In genomic region chr1:155083865-155084721, GRCh38 we compare ENCODE assay signal across 8 cellular contexts. TPM values are rescaled to one million over a fixed set of nuclear protein-coding genes. Genes with fewer than 3 reads are reported as not detected.
DNase-seq lines count a peak whose midpoint lies in the region; ATAC-seq, FAIRE-seq and TF ChIP-seq lines count a peak whose summit lies in the region.

No MANE protein-coding gene starts in this region.

- H3K27me3 ChIP-seq in CD4-positive, alpha-beta T cell (ENCODE audit: control insufficient read depth, insufficient read depth, low read length) = peaks cover 46% of the 10 kb centered on the region
- H3K27me3 ChIP-seq in astrocyte (ENCODE audit: insufficient read depth, low read length) (peaks cover 41% of the 10 kb centered on the region), layer of hippocampus (ENCODE audit: control insufficient read depth, insufficient read depth, low read length) (peaks cover 41% of the 10 kb centered on the region), thymus (ENCODE audit: control insufficient read depth, insufficient read depth) (peaks cover 52% of the 10 kb centered on the region)

- TF ChIP-seq CTCF in CD4-positive, alpha-beta T cell (IDR thresholded peaks at IDR 0.05) = no peak
- no peak for TF ChIP-seq CTCF in astrocyte (IDR thresholded peaks at IDR 0.05; ENCODE audit: insufficient read depth, low read depth, low read length)

- CTCF ChIA-PET in CD4-positive, alpha-beta T cell (lab: Charles Lee) = interaction anchor here (0.8 to 3.0 kb wide), 20 partner anchors 8 to 621 kb away, joined by 3 to 78 read pairs (median 6); partner anchors contain the start of genes ADAM15, EFNA4, FLAD1 and PBXIP1

- H3K9ac ChIP-seq in astrocyte (ENCODE audit: low read length) = peak overlapping the region; percentile 71

- peaks cover 13% of the 10 kb centered on the region for H4K20me1 ChIP-seq in astrocyte (ENCODE audit: insufficient read depth, low read length)

- H3K4me3 ChIP-seq in astrocyte (ENCODE audit: insufficient read depth, low read depth, low read length) (peak overlapping the region; percentile 82), thymus (ENCODE audit: low read length) (peak overlapping the region; percentile 72)

- no peaks in the 10 kb centered on the region for H3K79me2 ChIP-seq in astrocyte (ENCODE audit: insufficient read depth, low read length)

- no peak for ATAC-seq in CD4-positive, alpha-beta T cell (ENCODE audit: poor library complexity)
- ATAC-seq in GM18498 (IDR thresholded peaks at IDR 0.05; ENCODE audit: unreplicated experiment) (peak; percentile 1), GM21381 (IDR thresholded peaks at IDR 0.05; ENCODE audit: unreplicated experiment) (no peak)

- WGBS in thymus = 32% methylated on average over 21 of the region's 21 CpGs

- no peaks in the 10 kb centered on the region for H3K36me3 ChIP-seq in astrocyte (ENCODE audit: insufficient read depth, low read length)
- H3K36me3 ChIP-seq in thymus (ENCODE audit: control insufficient read depth, insufficient read depth) = no peaks in the 10 kb centered on the region

- intact Hi-C loops in CD4-positive, alpha-beta T cell (cut with DNase I, micrococcal nuclease) = loop anchor here (1.0 to 10.0 kb wide), 10 partner anchors 13 to 759 kb away; partner anchors contain the start of genes UBE2Q1 (in 2 of the 2), AQP10 (in 1 of the 2), ATP8B2 (in 1 of the 2) and EFNA4 (in 1 of the 2)

- H3K4me1 ChIP-seq in astrocyte (ENCODE audit: insufficient read depth, low read length) (peaks cover 23% of the 10 kb centered on the region), thymus (ENCODE audit: control insufficient read depth, insufficient read depth, low read length) (peaks cover 26% of the 10 kb centered on the region)

- peaks cover 42% of the 10 kb centered on the region for H3K27me3 Mint-ChIP-seq in CD4-positive, alpha-beta T cell
- H3K27me3 Mint-ChIP-seq in astrocyte (ENCODE audit: low read depth, unreplicated experiment) = peaks cover 39% of the 10 kb centered on the region

- no peaks in the 10 kb centered on the region for H3K9me3 Mint-ChIP-seq in CD4-positive, alpha-beta T cell
- no peaks in the 10 kb centered on the region for H3K9me3 Mint-ChIP-seq in astrocyte (ENCODE audit: unreplicated experiment)

- H3K9me3 ChIP-seq in CD4-positive, alpha-beta T cell (ENCODE audit: control insufficient read depth, low read length) = no peaks in the 10 kb centered on the region
- H3K9me3 ChIP-seq in astrocyte (ENCODE audit: insufficient read depth, low read depth, low read length) = no peaks in the 10 kb centered on the region
- no peaks in the 10 kb centered on the region for H3K9me3 ChIP-seq in thymus (ENCODE audit: control insufficient read depth)

- DNase-seq in CD4-positive, alpha-beta T cell = peak in 1 of 10 experiments; percentile 35
- DNase-seq in NCI-H446 (lab: John Stamatoyannopoulos, UW) (peak; percentile 54 to 70), astrocyte (ENCODE audit: low read depth) (no peak), germinal center (ENCODE audit: low spot score) (no peak)

- no peak overlapping the region for H3K27ac ChIP-seq in CD4-positive, alpha-beta T cell (ENCODE audit: low read depth, low read length)
- H3K27ac ChIP-seq in astrocyte (ENCODE audit: low read depth, low read length) (no peak overlapping the region), layer of hippocampus (ENCODE audit: low read depth, low read length) (peak overlapping the region; percentile 93), thymus (ENCODE audit: low read depth) (no peak overlapping the region)

- peak overlapping the region; percentile 93 for H3K4me2 ChIP-seq in astrocyte (ENCODE audit: low read length)

- H3K4me1 Mint-ChIP-seq in CD4-positive, alpha-beta T cell (ENCODE audit: low read depth) = peaks cover 59% of the 10 kb centered on the region
- H3K4me1 Mint-ChIP-seq in astrocyte (ENCODE audit: low read depth, unreplicated experiment) = peaks cover 13% of the 10 kb centered on the region

- H3K4me3 Mint-ChIP-seq in CD4-positive, alpha-beta T cell = peak overlapping the region; percentile 89
- peak overlapping the region; percentile 92 for H3K4me3 Mint-ChIP-seq in astrocyte (ENCODE audit: unreplicated experiment)

- POLR2A ChIA-PET in CD4-positive, alpha-beta T cell (lab: Charles Lee) = interaction anchor here (0.8 to 2.2 kb wide), 17 partner anchors 8 to 148 kb away, joined by 3 to 23 read pairs (median 6); partner anchors contain the start of genes ADAM15, EFNA4, FLAD1 and KRTCAP2

- FAIRE-seq in astrocyte (lab: Jason Lieb, UNC) = no peak

- H2AFZ ChIP-seq in astrocyte (ENCODE audit: low read depth, low read length) = peak overlapping the region; percentile 94

- peak overlapping the region; percentile 82 for H3K27ac Mint-ChIP-seq in CD4-positive, alpha-beta T cell
- H3K27ac Mint-ChIP-seq in astrocyte (ENCODE audit: unreplicated experiment) = peak overlapping the region; percentile 62

- H3K36me3 Mint-ChIP-seq in CD4-positive, alpha-beta T cell (ENCODE audit: low read depth) = peaks cover 3% of the 10 kb centered on the region
- peaks cover 4% of the 10 kb centered on the region for H3K36me3 Mint-ChIP-seq in astrocyte (ENCODE audit: low read depth, unreplicated experiment)

RNA-seq across cellular contexts. Expression of gene EFNA3, which starts 5.5 kb away (rescaled TPM):
- under 1 TPM; 0.22 to 0.47 TPM for total RNA-seq in CD4-positive, alpha-beta T cell
- 2.9 and 3.4 TPM in 2 replicates for total RNA-seq in astrocyte
- 3.4 TPM for polyA plus RNA-seq in thymus

RNA-seq across cellular contexts. Expression of gene EFNA4, which starts 20.6 kb away (rescaled TPM):
- 1 to 10 TPM; 2.4 to 3.3 TPM for total RNA-seq in CD4-positive, alpha-beta T cell
- total RNA-seq in astrocyte = 11.8 TPM in 2 replicates
- polyA plus RNA-seq in thymus = 7.4 TPM

RNA-seq across cellular contexts. Expression of gene ADAM15, which starts 33.0 kb away (rescaled TPM):
- 10 to 100 TPM; 17.2 to 20.1 TPM for total RNA-seq in CD4-positive, alpha-beta T cell
- 66.8 and 68.3 TPM in 2 replicates for total RNA-seq in astrocyte
- 91.5 TPM for polyA plus RNA-seq in thymus

RNA-seq across cellular contexts. Expression of gene EFNA1, which starts 43.6 kb away (rescaled TPM):
- 1 to 10 TPM; 4.2 to 5.9 TPM for total RNA-seq in CD4-positive, alpha-beta T cell
- total RNA-seq in astrocyte = 11.3 and 16.4 TPM in 2 replicates
- polyA plus RNA-seq in thymus = 52.6 TPM

RNA-seq across cellular contexts. Expression of gene DCST1, which starts 50.5 kb away (rescaled TPM):
- total RNA-seq in CD4-positive, alpha-beta T cell = under 1 TPM; 0.33 to 0.39 TPM
- not detected in 2 replicates for total RNA-seq in astrocyte
- not detected for polyA plus RNA-seq in thymus

Comparison
In these comparisons a context has a peak if more than half of its experiments do, and no peak if none do; other contexts are left out.
1. DNase-seq: peak in NCI-H446 (2 of 2); none in astrocyte (single experiment) and germinal center (single experiment).